ENCODE assay signal across 16 cellular contexts in genomic region chr3:37961622-37962455, GRCh38. TPM values are rescaled to one million over a fixed set of nuclear protein-coding genes. Genes with fewer than 3 reads are reported as not detected.
DNase-seq lines count a peak whose midpoint lies in the region; FAIRE-seq and TF ChIP-seq lines count a peak whose summit lies in the region.
"Had no signal": no experiment of that assay in that cellular context is flagged by ENCODE, and none has a peak within 500 bp of the region (broad histone marks: within the 10 kb centered on the region; RNA-seq: fewer than 3 reads in every experiment).

No MANE protein-coding gene starts in this region.

- H3K4me3 ChIP-seq in iPS DF 6.9 (ENCODE audit: low read length) (no peak overlapping the region), prostate gland (no peak overlapping the region)
- H3K4me3 ChIP-seq: lower lobe of right lung had no signal

- TF ChIP-seq CTCF in C4-2B (conservative IDR thresholded peaks at IDR 0.05) (no peak), VCaP (conservative IDR thresholded peaks at IDR 0.05) (no peak), prostate gland (IDR thresholded peaks at IDR 0.05) (no peak)

- H3K27me3 ChIP-seq in iPS DF 6.9 (ENCODE audit: control insufficient read depth, insufficient read depth, low read length) (no peaks in the 10 kb centered on the region), prostate gland (replicated peaks; ENCODE audit: insufficient read depth) (no peaks in the 10 kb centered on the region)
- H3K27me3 ChIP-seq: neutrophil had no signal

- FAIRE-seq in GM12892 (lab: Jason Lieb, UNC), result no peak
- FAIRE-seq: bronchial epithelial cell, GM12891 had no signal

- no CpG with 5 or more reads among the region's 6 CpGs for WGBS in iPS DF 6.9 (ENCODE audit: insufficient coverage, insufficient read length)
- WGBS in prostate gland, result 26% methylated on average over 6 of the region's 6 CpGs

- no peaks in the 10 kb centered on the region for H3K36me3 Mint-ChIP-seq in activated T-cell treated with anti-CD3 and anti-CD28 coated beads, Interleukin-2, amount 50 U/mL, for 24 hours (ENCODE audit: low read depth)

- no peaks in the 10 kb centered on the region for H3K27me3 Mint-ChIP-seq in activated T-cell treated with anti-CD3 and anti-CD28 coated beads, Interleukin-2, amount 50 U/mL, for 24 hours
- H3K27me3 Mint-ChIP-seq: effector memory CD8-positive, alpha-beta T cell had no signal

- no peaks in the 10 kb centered on the region for H3K36me3 ChIP-seq in iPS DF 6.9 (ENCODE audit: control insufficient read depth, insufficient read depth, low read length)
- H3K36me3 ChIP-seq in prostate gland, result no peaks in the 10 kb centered on the region
- H3K36me3 ChIP-seq: lower lobe of right lung, neutrophil, WERI-Rb-1 had no signal

- DNase-seq in iPS DF 6.9 (ENCODE audit: low read depth, low spot score) (peak; percentile 16), prostate gland (ENCODE audit: low spot score) (no peak), putamen (ENCODE audit: low spot score) (no peak), SHP77 (lab: John Stamatoyannopoulos, UW) (no peak), GM12892 (ENCODE audit: insufficient read length) (no peak)
- no peak for DNase-seq in activated T-cell treated with anti-CD3 and anti-CD28 coated beads, Interleukin-2, amount 50 U/mL, for 24 hours
- DNase-seq: effector memory CD8-positive, alpha-beta T cell; IMR-90; lower lobe of right lung; NCI-H1092; WERI-Rb-1 had no signal

- H3K27ac Mint-ChIP-seq in activated T-cell treated with anti-CD3 and anti-CD28 coated beads, Interleukin-2, amount 50 U/mL, for 24 hours, result no peak overlapping the region
- H3K27ac Mint-ChIP-seq: effector memory CD8-positive, alpha-beta T cell had no signal

- intact Hi-C loops in prostate gland (cut with DNase I), result no loop called here

- no peaks in the 10 kb centered on the region for H3K9me3 ChIP-seq in iPS DF 6.9 (ENCODE audit: control insufficient read depth, insufficient read depth, low read length)
- H3K9me3 ChIP-seq in prostate gland, result no peaks in the 10 kb centered on the region
- H3K9me3 ChIP-seq: lower lobe of right lung, neutrophil had no signal

- no peak overlapping the region for H3K4me3 Mint-ChIP-seq in activated T-cell treated with anti-CD3 and anti-CD28 coated beads, Interleukin-2, amount 50 U/mL, for 24 hours
- H3K4me3 Mint-ChIP-seq: effector memory CD8-positive, alpha-beta T cell had no signal

- no peaks in the 10 kb centered on the region for H3K9me3 Mint-ChIP-seq in activated T-cell treated with anti-CD3 and anti-CD28 coated beads, Interleukin-2, amount 50 U/mL, for 24 hours
- H3K9me3 Mint-ChIP-seq: effector memory CD8-positive, alpha-beta T cell had no signal

- TF ChIP-seq POLR2A in prostate gland (IDR thresholded peaks at IDR 0.05), result no peak
- TF ChIP-seq POLR2A in GM12892 (IDR thresholded peaks at IDR 0.05; ENCODE audit: low read depth, low read length), result no peak

- no peaks in the 10 kb centered on the region; the same call in 1 of the 2 replicates for H3K4me1 ChIP-seq in iPS DF 6.9 (ENCODE audit: control insufficient read depth, insufficient read depth, low read length)
- H3K4me1 ChIP-seq in prostate gland (replicated peaks), result peaks cover 2% of the 10 kb centered on the region

- H3K27ac ChIP-seq in C4-2B (peak overlapping the region; percentile 68), VCaP (peak overlapping the region; percentile 91), iPS DF 6.9 (ENCODE audit: low read length) (no peak overlapping the region), prostate gland (peak overlapping the region; percentile 44 to 52)
- H3K27ac ChIP-seq: lower lobe of right lung, neutrophil, WERI-Rb-1 had no signal

- H3K4me1 Mint-ChIP-seq in activated T-cell treated with anti-CD3 and anti-CD28 coated beads, Interleukin-2, amount 50 U/mL, for 24 hours (ENCODE audit: low read depth), result peaks cover 15% of the 10 kb centered on the region

RNA-seq across cellular contexts. Expression of gene VILL, which starts 28.7 kb away (rescaled TPM):
- 10 to 100 TPM; 29.1 to 29.3 TPM for total RNA-seq in prostate gland
- polyA plus RNA-seq in GM12892 (2012; ENCODE audit: missing spikeins), result 4.0 TPM
